Comparison of ENCODE assay signal across 8 cellular contexts in the genomic region with DNA sequence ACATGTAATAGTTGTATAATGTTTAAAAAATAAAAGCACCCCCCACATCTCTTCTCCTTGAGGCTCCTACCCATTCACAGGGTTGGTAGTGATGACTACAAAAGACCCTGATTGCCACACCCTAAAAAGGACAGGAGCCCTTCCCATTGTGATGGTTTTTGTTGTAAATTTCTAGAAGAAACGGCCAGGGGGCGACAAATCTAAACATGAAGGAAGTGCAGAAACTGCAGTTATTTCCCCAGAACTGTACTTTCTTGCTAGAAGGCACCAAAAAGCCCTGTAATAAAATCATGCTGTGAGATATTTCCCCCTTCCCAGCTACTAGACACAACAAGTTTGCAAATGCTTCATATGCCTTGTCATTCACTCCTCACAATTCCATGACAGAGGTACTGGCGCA. TPM values are rescaled to one million over a fixed set of nuclear protein-coding genes. Genes with fewer than 3 reads are reported as not detected.
DNase-seq lines count a peak whose midpoint lies in the region; ATAC-seq and TF ChIP-seq lines count a peak whose summit lies in the region.

No MANE protein-coding gene starts in this region.

- no peaks in the 10 kb centered on the region for H3K9me3 ChIP-seq in gastroesophageal sphincter

- POLR2A ChIA-PET in AG04449 (lab: Yijun Ruan, JAX) = no interaction called here

- H3K27me3 ChIP-seq in gastroesophageal sphincter = peaks cover 9% of the 10 kb centered on the region

- ATAC-seq in GM19351 (IDR thresholded peaks at IDR 0.05; ENCODE audit: unreplicated experiment) (peak; percentile 67), gastroesophageal sphincter (no peak)

- DNase-seq in AG04449 (ENCODE audit: low read depth, low spot score) (no peak), SKM-1 treated with dmso at 0.1 percent for 144 hours (lab: John Stamatoyannopoulos, UW; ENCODE audit: unreplicated experiment) (peak; percentile 12), ureter (ENCODE audit: low spot score) (no peak), SIG-M5 treated with dmso at 0.1 percent for 504 hours (lab: John Stamatoyannopoulos, UW; ENCODE audit: unreplicated experiment) (no peak), NCI-H1417 treated with DMSO at 0.1 percent for 48 hours (lab: John Stamatoyannopoulos, UW) (no peak), NCI-H345 (lab: John Stamatoyannopoulos, UW) (no peak)

- H3K4me1 ChIP-seq in gastroesophageal sphincter = no peaks in the 10 kb centered on the region

- TF ChIP-seq POLR2A in gastroesophageal sphincter (IDR thresholded peaks at IDR 0.05) = no peak

- TF ChIP-seq EP300 in gastroesophageal sphincter (IDR thresholded peaks at IDR 0.05) = no peak

- H3K4me3 ChIP-seq in AG04449 (ENCODE audit: low read depth, low read length) = no peak overlapping the region
- H3K4me3 ChIP-seq in gastroesophageal sphincter = no peak overlapping the region

- H3K36me3 ChIP-seq in gastroesophageal sphincter = no peaks in the 10 kb centered on the region

- CTCF ChIA-PET in AG04449 (lab: Yijun Ruan, JAX) = interaction anchor here (0.7 to 8.0 kb wide), 22 partner anchors 10 to 188 kb away, joined by 3 to 170 read pairs (median 4); a partner anchor contains a TSS

- peak; percentile 47 for TF ChIP-seq CTCF in AG04449 (IDR thresholded peaks at IDR 0.05; ENCODE audit: insufficient read depth, low read length, missing control alignments)
- peak in 3 of 4 experiments; percentile 5 to 24 (median 18) for TF ChIP-seq CTCF in gastroesophageal sphincter (IDR thresholded peaks at IDR 0.05)

- 20 to 33% methylated on average over 2 to 3 of the region's 3 CpGs for WGBS in gastroesophageal sphincter (ENCODE audit: low coverage in 1 of 2), 2 donors

- H3K27ac ChIP-seq in gastroesophageal sphincter = no peak overlapping the region

RNA-seq across cellular contexts. Expression of a gene that starts 10.8 kb away (rescaled TPM):
- 1 to 10 TPM; 2.8 to 9.7 (median 7.5) TPM for total RNA-seq in gastroesophageal sphincter
- total RNA-seq in ureter = 32.9 TPM

RNA-seq across cellular contexts. Expression of a gene that starts 17.7 kb away (rescaled TPM):
- total RNA-seq in gastroesophageal sphincter = 10 to 100 TPM; 19.7 to 26.5 (median 25.5) TPM
- total RNA-seq in ureter = 55.9 TPM
